In genomic region chr7:132472463-132473120, GRCh38 we compare ENCODE assay signal across 12 cellular contexts.
DNase-seq lines count a peak whose midpoint lies in the region; ATAC-seq and TF ChIP-seq lines count a peak whose summit lies in the region.
"Had no signal": no experiment of that assay in that cellular context is flagged by ENCODE, and none has a peak within 500 bp of the region (broad histone marks: within the 10 kb centered on the region; RNA-seq: fewer than 3 reads in every experiment).

No MANE protein-coding gene starts in this region.

- H3K4me1 ChIP-seq in HEK293 (ENCODE audit: control insufficient read depth, insufficient read depth, low read length) (peaks cover 37% of the 10 kb centered on the region), skeletal muscle tissue (ENCODE audit: control insufficient read depth in 3 of 3, insufficient read depth in 3 of 3, low read length in 3 of 3) (peaks cover 10 to 20% (median 12%) of the 10 kb centered on the region in 3 donors), endodermal cell (ENCODE audit: control insufficient read depth, insufficient read depth, low read length) (peaks cover 13% of the 10 kb centered on the region)

- H3K36me3 ChIP-seq in HEK293 (ENCODE audit: control insufficient read depth in 2 of 2, insufficient read depth in 1 of 2, low read length in 2 of 2) (no peaks in the 10 kb centered on the region), skeletal muscle tissue (ENCODE audit: control insufficient read depth in 3 of 3, insufficient read depth in 3 of 3, low read length in 3 of 3) (no peaks in the 10 kb centered on the region), H7 (replicated peaks; ENCODE audit: control insufficient read depth, insufficient read depth, low read length) (no peaks in the 10 kb centered on the region), endodermal cell (ENCODE audit: control insufficient read depth, insufficient read depth, low read length) (peaks cover 5% of the 10 kb centered on the region)

- no peak overlapping the region; the same call in 1 of the 2 replicates for H3K27ac ChIP-seq in HEK293 (ENCODE audit: extremely low read depth, low read depth, low read length)
- H3K27ac ChIP-seq in skeletal muscle tissue (ENCODE audit: low read depth, low read length) = peak overlapping the region; percentile 33
- no peak overlapping the region for H3K27ac ChIP-seq in endodermal cell (ENCODE audit: low read depth, low read length)

- H3K27ac Mint-ChIP-seq in T-helper 17 cell (peak overlapping the region; percentile 82), endodermal cell (no peak overlapping the region)
- H3K27ac Mint-ChIP-seq: activated CD8-positive, alpha-beta T cell treated with anti-CD3 and anti-CD28 coated beads, Interleukin-2, amount 10 ng/mL, durations not matched to agents 7 days and 5 days; dendritic cell treated with granulocyte-macrophage colony-stimulating factor and Interleukin-4, amounts not matched to agents 40 ng/mL and 50 ng/mL, for 4 days had no signal

- H3K27me3 ChIP-seq in skeletal muscle tissue (ENCODE audit: control insufficient read depth in 3 of 3, insufficient read depth in 3 of 3, low read length in 3 of 3) = no peaks in the 10 kb centered on the region
- H3K27me3 ChIP-seq in H7 (ENCODE audit: control insufficient read depth, insufficient read depth, low read length) = no peaks in the 10 kb centered on the region; the same call in 1 of the 2 replicates
- no peaks in the 10 kb centered on the region for H3K27me3 ChIP-seq in endodermal cell (ENCODE audit: control insufficient read depth, insufficient read depth, low read length, poor library complexity, severe bottlenecking)

- H3K27me3 Mint-ChIP-seq in T-helper 17 cell = peaks cover 30% of the 10 kb centered on the region
- H3K27me3 Mint-ChIP-seq in endodermal cell (ENCODE audit: insufficient read depth) = no peaks in the 10 kb centered on the region

- intact Hi-C loops in cardiac septum (cut with DNase I) = loop anchor here (5.0 kb wide), 2 partner anchors 35 to 70 kb away; no protein-coding TSS in a partner anchor

- H3K9ac ChIP-seq in skeletal muscle tissue (ENCODE audit: low read depth in 1 of 3, low read length in 3 of 3) (peak overlapping the region in 2 of 3 donors; percentile 28 to 46), endodermal cell (ENCODE audit: extremely low read depth, low read length, poor library complexity, severe bottlenecking) (no peak overlapping the region)

- CTCF ChIA-PET in HEK293 (lab: Yijun Ruan, JAX) = no interaction called here

- ATAC-seq in T-helper 17 cell (no peak), HG03469 (IDR thresholded peaks at IDR 0.05; ENCODE audit: unreplicated experiment) (no peak)
- ATAC-seq: activated CD8-positive, alpha-beta T cell treated with anti-CD3 and anti-CD28 coated beads, Interleukin-2, amount 10 ng/mL, durations not matched to agents 7 days and 5 days; Panc1; stimulated activated effector memory CD8-positive, alpha-beta T cell treated with anti-CD3 and anti-CD28 coated beads, Interleukin-12 subunit alpha, Interleukin-12 subunit beta, amount 100 ng/mL, for 72 hours had no signal

- H3K4me1 Mint-ChIP-seq in T-helper 17 cell (peaks cover 17% of the 10 kb centered on the region), endodermal cell (peaks cover 28% of the 10 kb centered on the region)

- H3K9me3 Mint-ChIP-seq in endodermal cell = no peaks in the 10 kb centered on the region
- H3K9me3 Mint-ChIP-seq: dendritic cell treated with granulocyte-macrophage colony-stimulating factor and Interleukin-4, amounts not matched to agents 40 ng/mL and 50 ng/mL, for 4 days; stimulated activated effector memory CD8-positive, alpha-beta T cell treated with anti-CD3 and anti-CD28 coated beads, Interleukin-12 subunit alpha, Interleukin-12 subunit beta, amount 100 ng/mL, for 72 hours had no signal

- no peaks in the 10 kb centered on the region for H3K9me3 ChIP-seq in HEK293 (ENCODE audit: control insufficient read depth, insufficient read depth, low read depth, low read length)
- H3K9me3 ChIP-seq in T-helper 17 cell (ENCODE audit: control insufficient read depth, low read length, poor library complexity, severe bottlenecking) = no peaks in the 10 kb centered on the region
- no peaks in the 10 kb centered on the region for H3K9me3 ChIP-seq in skeletal muscle tissue (ENCODE audit: control insufficient read depth in 3 of 3, low read length in 3 of 3)
- H3K9me3 ChIP-seq in endodermal cell (ENCODE audit: control insufficient read depth, low read length) = peaks cover 5% of the 10 kb centered on the region

- H3K4me3 ChIP-seq in HEK293 (ENCODE audit: low read depth, low read length) = no peak overlapping the region
- peak overlapping the region in 1 of 3 donors; percentile 4 for H3K4me3 ChIP-seq in skeletal muscle tissue (ENCODE audit: low read length in 3 of 3)
- no peak overlapping the region for H3K4me3 ChIP-seq in H7 (ENCODE audit: insufficient read depth, low read depth, low read length)
- H3K4me3 ChIP-seq in endodermal cell (ENCODE audit: low read length) = no peak overlapping the region

- DNase-seq in T-helper 17 cell (no peak), cardiac septum (ENCODE audit: low spot score) (peak; percentile 82), H7 (no peak), endodermal cell (no peak)
- no peak for DNase-seq in stimulated activated CD4-positive, alpha-beta T cell treated with anti-CD3 and anti-CD28 coated beads, Interleukin-1b, Interleukin-23, amount 100 ng/mL, for 48 hours
- DNase-seq: activated CD8-positive, alpha-beta T cell treated with anti-CD3 and anti-CD28 coated beads, Interleukin-2, amount 10 ng/mL, durations not matched to agents 7 days and 5 days had no signal

- H3K36me3 Mint-ChIP-seq in T-helper 17 cell (ENCODE audit: low read depth) = no peaks in the 10 kb centered on the region
- peaks cover 16% of the 10 kb centered on the region for H3K36me3 Mint-ChIP-seq in endodermal cell (ENCODE audit: low read depth)
- H3K36me3 Mint-ChIP-seq: stimulated activated effector memory CD8-positive, alpha-beta T cell treated with anti-CD3 and anti-CD28 coated beads, Interleukin-12 subunit alpha, Interleukin-12 subunit beta, amount 100 ng/mL, for 72 hours had no signal

- H3K4me3 Mint-ChIP-seq in T-helper 17 cell (no peak overlapping the region), endodermal cell (no peak overlapping the region)
- H3K4me3 Mint-ChIP-seq: activated CD8-positive, alpha-beta T cell treated with anti-CD3 and anti-CD28 coated beads, Interleukin-2, amount 10 ng/mL, durations not matched to agents 7 days and 5 days; dendritic cell treated with granulocyte-macrophage colony-stimulating factor and Interleukin-4, amounts not matched to agents 40 ng/mL and 50 ng/mL, for 4 days; stimulated activated effector memory CD8-positive, alpha-beta T cell treated with anti-CD3 and anti-CD28 coated beads, Interleukin-12 subunit alpha, Interleukin-12 subunit beta, amount 100 ng/mL, for 72 hours had no signal

- WGBS in endodermal cell (ENCODE audit: insufficient coverage in 1 of 2, insufficient read length in 1 of 2), 2 experiments = 75 to 79% methylated on average over 9 to 10 of the region's 10 CpGs

- TF ChIP-seq CTCF in HEK293 (tag by site-specific recombination; IDR thresholded peaks at IDR 0.05) (no peak), endodermal cell (conservative IDR thresholded peaks at IDR 0.05) (no peak)

- POLR2A ChIA-PET in HEK293 (lab: Yijun Ruan, JAX) = no interaction called here

TF ChIP-seq in HEK293, 187 proteins besides CTCF, POLR2A, EP300 and RAD21 (continues in another document):
- TF ChIP-seq ZNF16 (tag by site-specific recombination; IDR thresholded peaks at IDR 0.05; ENCODE audit: low read depth) = no peak
- TF ChIP-seq ZNF114 (tag by site-specific recombination; IDR thresholded peaks at IDR 0.05) = no peak
- no peak for TF ChIP-seq ELK4 (IDR thresholded peaks at IDR 0.05; ENCODE audit: borderline replicate concordance, low read depth, low read length)
- TF ChIP-seq GLIS1 (tag by site-specific recombination; IDR thresholded peaks at IDR 0.05) = peak; percentile 92
- peak; percentile 76 for TF ChIP-seq ZNF394 (tag by site-specific recombination; IDR thresholded peaks at IDR 0.05; ENCODE audit: borderline replicate concordance)
- peak; percentile 48; the same call in 1 of the 2 replicates for TF ChIP-seq ZBTB44 (tag by site-specific recombination; IDR thresholded peaks at IDR 0.05)
- peak; percentile 32; the same call in 1 of the 2 replicates for TF ChIP-seq ZNF76 (tag by site-specific recombination; IDR thresholded peaks at IDR 0.05; ENCODE audit: borderline replicate concordance, low read depth)
- no peak for TF ChIP-seq ZNF354C (tag by site-specific recombination; IDR thresholded peaks at IDR 0.05; ENCODE audit: borderline replicate concordance, low read depth)
- peak; percentile 56; the same call in 1 of the 2 replicates for TF ChIP-seq WT1 (tag by site-specific recombination; IDR thresholded peaks at IDR 0.05)
